Comparison of ENCODE assay signal across 8 cellular contexts in genomic region chr6:31728767-31729514, GRCh38.
A peak's percentile ranks its signal among the peaks of the same experiment; 100 is the strongest.
DNase-seq lines count a peak whose midpoint lies in the region; ATAC-seq and TF ChIP-seq lines count a peak whose summit lies in the region.

DDAH2 (minus strand) TSS chr6:31729299; CDS start chr6:31729161, 138 bp downstream.

- H3K9me3 ChIP-seq in adipocyte (ENCODE audit: control insufficient read depth, low read length), result no peaks in the 10 kb centered on the region

- ATAC-seq in HG03571 (IDR thresholded peaks at IDR 0.05; ENCODE audit: unreplicated experiment) (no peak), GM18505 (IDR thresholded peaks at IDR 0.05; ENCODE audit: unreplicated experiment) (no peak)

- no peak for TF ChIP-seq POLR2A in GM18505 (IDR thresholded peaks at IDR 0.05; ENCODE audit: borderline replicate concordance, extremely low read depth, insufficient read depth, insufficient read length)

- H3K4me1 ChIP-seq in adipocyte (ENCODE audit: control insufficient read depth, insufficient read depth, low read length), result peaks cover 27% of the 10 kb centered on the region

- H3K4me3 Mint-ChIP-seq in activated naive CD4-positive, alpha-beta T cell treated with anti-CD3 and anti-CD28 coated beads, Interleukin-2, amount 10 ng/mL, durations not matched to agents 7 days and 5 days, result peak within 1 kb of the TSS; percentile 88

- DNase-seq in activated naive CD4-positive, alpha-beta T cell treated with anti-CD3 and anti-CD28 coated beads, Interleukin-2, amount 10 ng/mL, durations not matched to agents 7 days and 5 days, result no peak
- no peak for DNase-seq in activated naive CD4-positive, alpha-beta T cell treated with Interleukin-2 at 50 U/mL for 16 hours
- DNase-seq in adipocyte (ENCODE audit: low read depth) (no peak), SIG-M5 (lab: John Stamatoyannopoulos, UW) (no peak)

- H3K27me3 Mint-ChIP-seq in activated naive CD4-positive, alpha-beta T cell treated with anti-CD3 and anti-CD28 coated beads, Interleukin-2, amount 10 ng/mL, durations not matched to agents 7 days and 5 days, result no peaks in the 10 kb centered on the region

- H3K36me3 ChIP-seq in adipocyte (ENCODE audit: control insufficient read depth, insufficient read depth, low read length, severe bottlenecking), result peaks cover 46% of the 10 kb centered on the region

- H3K9me3 Mint-ChIP-seq in activated naive CD4-positive, alpha-beta T cell treated with anti-CD3 and anti-CD28 coated beads, Interleukin-2, amount 10 ng/mL, durations not matched to agents 7 days and 5 days, result no peaks in the 10 kb centered on the region

- H3K27me3 ChIP-seq in adipocyte (replicated peaks; ENCODE audit: control insufficient read depth, insufficient read depth, low read length), result no peaks in the 10 kb centered on the region

- peak within 1 kb of the TSS; percentile 93 for H3K9ac ChIP-seq in adipocyte (ENCODE audit: low read length)

- H3K4me3 ChIP-seq in adipocyte (ENCODE audit: low read length) (peak within 1 kb of the TSS; percentile 94), iPS-11a (ENCODE audit: low read depth, low read length) (peak within 1 kb of the TSS; percentile 82), skin epidermis (peak within 1 kb of the TSS; percentile 52 to 82 (median 77))

- CTCF ChIA-PET in activated naive CD4-positive, alpha-beta T cell treated with anti-CD3 and anti-CD28 coated beads, Interleukin-2, amount 10 ng/mL, durations not matched to agents 7 days and 5 days (lab: Charles Lee), result interaction anchor here (0.6 to 5.4 kb wide), 10 partner anchors 9 to 104 kb away, joined by 3 to 23 read pairs (median 6); partner anchors contain the start of genes GPANK1, HSPA1B, LSM2 and MSH5

- peak within 1 kb of the TSS; percentile 90 for H3K27ac Mint-ChIP-seq in activated naive CD4-positive, alpha-beta T cell treated with anti-CD3 and anti-CD28 coated beads, Interleukin-2, amount 10 ng/mL, durations not matched to agents 7 days and 5 days

- H3K27ac ChIP-seq in skin epidermis, result peak within 1 kb of the TSS; percentile 56 to 95 (median 89)

- H3K36me3 Mint-ChIP-seq in activated naive CD4-positive, alpha-beta T cell treated with anti-CD3 and anti-CD28 coated beads, Interleukin-2, amount 10 ng/mL, durations not matched to agents 7 days and 5 days, result peaks cover 57% of the 10 kb centered on the region

- peaks cover 75% of the 10 kb centered on the region for H3K4me1 Mint-ChIP-seq in activated naive CD4-positive, alpha-beta T cell treated with anti-CD3 and anti-CD28 coated beads, Interleukin-2, amount 10 ng/mL, durations not matched to agents 7 days and 5 days
